ENCODE assay signal across 22 cellular contexts in the genomic region with DNA sequence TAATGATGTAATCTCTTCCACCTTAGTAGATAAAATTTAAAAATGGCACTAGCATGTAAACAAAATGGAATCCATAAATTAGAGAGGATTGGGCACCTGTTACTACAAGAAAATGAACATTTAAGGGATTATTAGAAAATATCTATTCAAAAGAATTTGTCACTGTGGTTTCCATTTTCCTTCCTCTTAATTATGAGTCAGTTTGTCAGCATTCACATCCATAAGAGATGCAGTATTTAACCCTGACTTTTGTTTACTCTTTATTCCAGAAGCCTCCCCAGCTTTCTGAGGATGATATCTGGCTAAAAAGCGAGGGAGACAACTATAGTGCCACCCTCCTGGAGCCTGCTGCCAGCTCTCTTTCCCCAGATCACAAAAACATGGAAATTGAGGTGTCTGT.
DNase-seq lines count a peak whose midpoint lies in the region; ATAC-seq and TF ChIP-seq lines count a peak whose summit lies in the region.
"Had no signal": no experiment of that assay in that cellular context is flagged by ENCODE, and none has a peak within 500 bp of the region (broad histone marks: within the 10 kb centered on the region; RNA-seq: fewer than 3 reads in every experiment).

No MANE protein-coding gene starts in this region.

- H4K20me1 ChIP-seq in PC-9 (ENCODE audit: insufficient read depth), result no peaks in the 10 kb centered on the region

- H2AFZ ChIP-seq in PC-9, result no peak overlapping the region

- DNase-seq in activated T-cell treated with anti-CD3 and anti-CD28 coated beads, Interleukin-2, amount 50 U/mL, for 72 hours, result no peak
- no peak for DNase-seq in activated T-cell treated with anti-CD3 and anti-CD28 coated beads, Interleukin-2, amount 50 U/mL, for 1 hour
- DNase-seq in PC-9 (no peak), memory B cell (ENCODE audit: low spot score in 2 of 2) (no peak), A673 (ENCODE audit: low spot score) (no peak), G401 (ENCODE audit: low spot score) (no peak), ascending aorta (ENCODE audit: low spot score in 2 of 2) (no peak)
- DNase-seq: 8988T; CD4-positive, alpha-beta memory T cell; EL; Karpas-422; MG63; NCI-H1048; NCI-H1436; NCI-H1930; NCI-H226; NCI-H524; NCI-H82 had no signal

- H3K27ac ChIP-seq in PC-9 (0 out of 2 replicates have a peak overlapping the region, but pooled peaks have one; percentile 2), A673 (ENCODE audit: low read depth, low read length, poor library complexity, severe bottlenecking) (no peak overlapping the region), ascending aorta (no peak overlapping the region)
- H3K27ac ChIP-seq: HL-60, RWPE1 had no signal

- ATAC-seq in activated T-cell treated with anti-CD3 and anti-CD28 coated beads, Interleukin-2, amount 50 U/mL, for 72 hours (replicated peaks in 1 of 2), result no peak
- ATAC-seq in memory B cell (ENCODE audit: low read depth), result no peak
- no peak for ATAC-seq in HG03280 (IDR thresholded peaks at IDR 0.05; ENCODE audit: unreplicated experiment)

- TF ChIP-seq CTCF in PC-9 (conservative IDR thresholded peaks at IDR 0.05) (no peak), A673 (conservative IDR thresholded peaks at IDR 0.05; ENCODE audit: low read depth, low read length) (no peak), ascending aorta (IDR thresholded peaks at IDR 0.05) (no peak)

- no peaks in the 10 kb centered on the region for H3K27me3 ChIP-seq in PC-9 (ENCODE audit: insufficient read depth, low read depth)
- no peaks in the 10 kb centered on the region for H3K27me3 ChIP-seq in A673 (replicated peaks; ENCODE audit: insufficient read depth, low read depth, low read length, poor library complexity)
- H3K27me3 ChIP-seq in ascending aorta, result no peaks in the 10 kb centered on the region
- H3K27me3 ChIP-seq: MG63 had no signal

- H3K27ac Mint-ChIP-seq in activated T-cell treated with anti-CD3 and anti-CD28 coated beads, Interleukin-2, amount 50 U/mL, for 72 hours, result peak overlapping the region; percentile 68
- peak overlapping the region; percentile 39 for H3K27ac Mint-ChIP-seq in memory B cell
- H3K27ac Mint-ChIP-seq: CD4-positive, alpha-beta memory T cell had no signal

- peaks cover 8 to 28% of the 10 kb centered on the region in 2 donors for H3K36me3 Mint-ChIP-seq in activated T-cell treated with anti-CD3 and anti-CD28 coated beads, Interleukin-2, amount 50 U/mL, for 72 hours (ENCODE audit: insufficient read depth in 2 of 2)
- peaks cover 33% of the 10 kb centered on the region for H3K36me3 Mint-ChIP-seq in memory B cell

- no peaks in the 10 kb centered on the region for H3K9me2 ChIP-seq in PC-9 (ENCODE audit: insufficient read depth)

- in situ Hi-C loops in G401 (cut with HindIII; ENCODE audit: low sequenced_read_pairs), result no loop called here

- H3K4me3 Mint-ChIP-seq in activated T-cell treated with anti-CD3 and anti-CD28 coated beads, Interleukin-2, amount 50 U/mL, for 72 hours, result no peak overlapping the region
- no peak overlapping the region for H3K4me3 Mint-ChIP-seq in memory B cell
- H3K4me3 Mint-ChIP-seq: CD4-positive, alpha-beta memory T cell had no signal

- peaks cover 36% of the 10 kb centered on the region for H3F3A ChIP-seq in PC-9 (ENCODE audit: insufficient read depth, low read depth)

- no peaks in the 10 kb centered on the region for H3K27me3 Mint-ChIP-seq in activated T-cell treated with anti-CD3 and anti-CD28 coated beads, Interleukin-2, amount 50 U/mL, for 72 hours (ENCODE audit: low read depth)
- no peaks in the 10 kb centered on the region for H3K27me3 Mint-ChIP-seq in memory B cell
- H3K27me3 Mint-ChIP-seq: CD4-positive, alpha-beta memory T cell; IgD-negative memory B cell had no signal

- intact Hi-C loops in PC-9 (cut with micrococcal nuclease; ENCODE audit: unreplicated experiment), result no loop called here
- intact Hi-C loops in A673 (cut with micrococcal nuclease; ENCODE audit: unreplicated experiment), result no loop called here
- intact Hi-C loops in ascending aorta (cut with DNase I), result no loop called here

- peak overlapping the region; percentile 34; the same call in 1 of the 2 replicates for H3K4me2 ChIP-seq in PC-9

- 0 out of 2 replicates have a peak, but pooled peaks cover 3% of the 10 kb centered on the region for H3K36me3 ChIP-seq in PC-9 (ENCODE audit: low read depth)
- H3K36me3 ChIP-seq in A673 (ENCODE audit: insufficient read depth, low read length, poor library complexity, severe bottlenecking), result no peaks in the 10 kb centered on the region
- peaks cover 27 to 35% of the 10 kb centered on the region in 2 donors for H3K36me3 ChIP-seq in ascending aorta

- H3K79me2 ChIP-seq in PC-9 (ENCODE audit: low read depth), result peaks cover 66% of the 10 kb centered on the region

- BruUV-seq in PC-9 (replicated peaks; lab: Mats Ljungman, UMichigan) (no TSS peak), A673 (replicated peaks; lab: Mats Ljungman, UMichigan) (no TSS peak)

- POLR2A ChIA-PET in PC-9 (lab: Charles Lee; ENCODE audit: unreplicated experiment) (no interaction called here), A673 (lab: Charles Lee; ENCODE audit: low non-redundant PET) (no interaction called here)

- H3K4me3 ChIP-seq in PC-9, result no peak overlapping the region
- no peak overlapping the region for H3K4me3 ChIP-seq in A673 (ENCODE audit: low read depth, low read length, poor library complexity, severe bottlenecking)
- H3K4me3 ChIP-seq in ascending aorta, result no peak overlapping the region
- H3K4me3 ChIP-seq: MG63 had no signal

- H3K4me1 ChIP-seq in PC-9 (replicated peaks; ENCODE audit: insufficient read depth) (peaks cover 51% of the 10 kb centered on the region), A673 (ENCODE audit: insufficient read depth, low read length, poor library complexity, severe bottlenecking) (peaks cover 4% of the 10 kb centered on the region), ascending aorta (peaks cover 7 to 36% of the 10 kb centered on the region in 2 donors)

- H3K4me1 Mint-ChIP-seq in activated T-cell treated with anti-CD3 and anti-CD28 coated beads, Interleukin-2, amount 50 U/mL, for 72 hours (ENCODE audit: low read depth), result peaks cover 7% of the 10 kb centered on the region
- H3K4me1 Mint-ChIP-seq in memory B cell, result peaks cover 51% of the 10 kb centered on the region
- H3K4me1 Mint-ChIP-seq: CD4-positive, alpha-beta memory T cell had no signal

- CTCF ChIA-PET in PC-9 (lab: Charles Lee) (no interaction called here), A673 (lab: Charles Lee) (no interaction called here)

- 0 out of 2 replicates have a peak, but pooled peaks cover 4% of the 10 kb centered on the region for H3K9me3 ChIP-seq in PC-9 (ENCODE audit: insufficient read depth, low read depth)
- no peaks in the 10 kb centered on the region for H3K9me3 ChIP-seq in A673 (ENCODE audit: low read depth, low read length, poor library complexity, severe bottlenecking)
- H3K9me3 ChIP-seq in ascending aorta, result no peaks in the 10 kb centered on the region
- H3K9me3 ChIP-seq: MG63 had no signal

- no peaks in the 10 kb centered on the region for H3K9me3 Mint-ChIP-seq in activated T-cell treated with anti-CD3 and anti-CD28 coated beads, Interleukin-2, amount 50 U/mL, for 72 hours
- no peaks in the 10 kb centered on the region for H3K9me3 Mint-ChIP-seq in memory B cell
- H3K9me3 Mint-ChIP-seq: IgD-negative memory B cell had no signal
